ENCODE assay signal across 28 cellular contexts in the genomic region with DNA sequence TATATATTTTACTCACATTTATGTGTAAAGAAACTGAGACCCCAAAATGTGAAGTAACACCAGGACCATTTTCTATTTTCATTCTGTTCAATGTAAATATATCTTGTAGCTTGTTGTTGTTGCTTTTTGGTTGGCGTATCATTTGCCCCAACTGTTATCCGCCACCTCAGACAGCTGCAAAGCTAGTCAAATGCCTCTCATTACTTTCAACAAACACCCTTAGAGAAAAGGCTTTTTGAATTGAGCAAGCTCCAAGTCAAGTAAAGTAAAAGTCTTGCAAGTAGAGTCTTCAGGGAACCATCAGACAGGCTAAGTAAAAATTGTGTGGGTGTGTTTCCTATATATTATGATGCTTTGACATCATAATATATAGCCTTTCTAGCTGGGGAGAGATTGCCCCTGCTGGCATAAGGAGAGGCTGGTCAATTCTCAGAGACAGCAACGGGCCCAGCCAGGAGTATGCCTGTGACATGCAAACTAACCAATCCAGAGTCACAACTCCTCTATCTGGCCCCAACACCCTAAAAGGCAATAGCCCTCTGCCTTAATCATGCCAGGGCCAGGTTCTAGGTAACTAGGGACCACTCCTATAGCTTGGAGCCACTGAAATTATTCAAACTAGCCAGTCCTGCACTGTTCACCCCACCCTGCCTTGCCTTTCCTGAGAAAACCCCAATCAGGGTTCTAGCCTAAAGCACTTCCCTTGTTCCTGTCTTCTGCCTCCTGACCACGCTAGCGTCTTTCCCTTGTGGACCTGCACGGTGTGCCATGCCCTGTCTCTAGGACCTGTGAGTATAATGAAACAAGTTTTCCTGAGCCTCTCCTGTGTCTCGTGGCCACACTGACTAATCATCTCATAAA.
DNase-seq lines count a peak whose midpoint lies in the region; ATAC-seq, FAIRE-seq and TF ChIP-seq lines count a peak whose summit lies in the region.
"Had no signal": no experiment of that assay in that cellular context is flagged by ENCODE, and none has a peak within 500 bp of the region (broad histone marks: within the 10 kb centered on the region; RNA-seq: fewer than 3 reads in every experiment).

No MANE protein-coding gene starts in this region.

- H3K9ac ChIP-seq in PC-3 (ENCODE audit: low read length): no peak overlapping the region
- no peak overlapping the region for H3K9ac ChIP-seq in H1 (replicated peaks in 1 of 4; ENCODE audit: extremely low read depth in 1 of 4, low read depth in 3 of 4, low read length in 3 of 4)
- H3K9ac ChIP-seq: BLaER1, parathyroid adenoma had no signal

- CTCF ChIA-PET in PC-3 (lab: Charles Lee) (no interaction called here), H1 (lab: Charles Lee; ENCODE audit: partially characterized antibody) (interaction anchor here (0.6 to 1.3 kb wide), 4 partner anchors 37 to 1528 kb away, joined by 3 read pairs; no protein-coding TSS in a partner anchor)

- peaks cover 5% of the 10 kb centered on the region for H3K9me3 Mint-ChIP-seq in nephron
- H3K9me3 Mint-ChIP-seq: activated CD4-positive, alpha-beta memory T cell treated with anti-CD3 and anti-CD28 coated beads for 36 hours; activated naive CD4-positive, alpha-beta T cell treated with anti-CD3 and anti-CD28 coated beads, Interleukin-2, amount 10 ng/mL, durations not matched to agents 7 days and 5 days; stimulated activated memory B cell treated with anti-CD40 and anti-IgM and Interleukin-4, amounts not matched to agents 10 μg/mL and 1 μg/mL and 100 μg/mL, for 72 hours had no signal

- H3K4me1 ChIP-seq in PC-3 (ENCODE audit: insufficient read depth, low read length) (peaks cover 19% of the 10 kb centered on the region), H1 (replicated peaks in 1 of 4; ENCODE audit: control insufficient read depth in 3 of 4, insufficient read depth in 4 of 4, low read length in 3 of 4) (peaks cover 0 to 2% (median under 1%) of the 10 kb centered on the region in 4 experiments; a peak in 2 of 7 replicates)
- H3K4me1 ChIP-seq: left lung, parathyroid adenoma, suprapubic skin had no signal

- no TSS peak for BruUV-seq in PC-3 (replicated peaks; lab: Mats Ljungman, UMichigan)

- WGBS in H1 (ENCODE audit: extremely low coverage in 1 of 2, insufficient coverage in 1 of 2, insufficient read length in 1 of 2, insufficient replicate concordance in 2 of 2, low coverage in 1 of 2, low lambda C conversion rate in 2 of 2, missing lambda C conversion rate in 1 of 2), 2 experiments: 79% methylated on average over 7 of the region's 7 CpGs; no CpG with 5 or more reads in 1 of the 2 experiments

- no peak overlapping the region for H4K91ac ChIP-seq in H1 (replicated peaks; ENCODE audit: insufficient read length, low read length)

- no peak for TF ChIP-seq CTCF in PC-3 (conservative IDR thresholded peaks at IDR 0.05; ENCODE audit: low read depth, low read length)
- TF ChIP-seq CTCF in H1 (IDR thresholded peaks at IDR 0.05; ENCODE audit: control extremely low read depth in 1 of 3, insufficient read depth in 1 of 3, low read depth in 1 of 3, low read length in 3 of 3): no peak
- no peak for TF ChIP-seq CTCF in nephron (IDR thresholded peaks at IDR 0.05; ENCODE audit: unreplicated experiment in 3 of 3)

- no peaks in the 10 kb centered on the region for H3F3A ChIP-seq in PC-3 (ENCODE audit: low read length, unreplicated experiment)

- no peak overlapping the region for H3K4me3 ChIP-seq in PC-3 (ENCODE audit: low read length)
- H3K4me3 ChIP-seq in H1 (ENCODE audit: extremely low read depth in 1 of 4, insufficient read depth in 2 of 4, low read depth in 3 of 4, low read length in 4 of 4): no peak overlapping the region
- H3K4me3 ChIP-seq: BLaER1, left lung, suprapubic skin had no signal

- no peak overlapping the region for H3K56ac ChIP-seq in H1 (replicated peaks; ENCODE audit: insufficient read length, low read depth, low read length)

- no peak for FAIRE-seq in H1 (lab: Jason Lieb, UNC)
- FAIRE-seq: endometrium had no signal

- no peak overlapping the region for H2BK20ac ChIP-seq in H1 (ENCODE audit: low read length)

- no peak for TF ChIP-seq EP300 in H1 (IDR thresholded peaks at IDR 0.05; ENCODE audit: borderline replicate concordance in 1 of 2, low read depth in 2 of 2, low read length in 2 of 2)

- H3K9me2 ChIP-seq in PC-3 (replicated peaks; ENCODE audit: low read length): no peaks in the 10 kb centered on the region

- H2BK15ac ChIP-seq in H1 (ENCODE audit: low read length): no peak overlapping the region

- no peak overlapping the region for H2BK12ac ChIP-seq in H1 (ENCODE audit: low read depth, low read length)

- ATAC-seq in PC-3: peak; percentile 41; the same call in 1 of the 2 replicates
- ATAC-seq: stimulated activated memory B cell treated with anti-CD40 and anti-IgM and Interleukin-4, amounts not matched to agents 10 μg/mL and 1 μg/mL and 100 μg/mL, for 72 hours had no signal

- intact Hi-C loops in PC-3 (cut with micrococcal nuclease): no loop called here

- H3K4me3 Mint-ChIP-seq in nephron: no peak overlapping the region
- H3K4me3 Mint-ChIP-seq: activated CD4-positive, alpha-beta memory T cell treated with anti-CD3 and anti-CD28 coated beads for 36 hours; activated naive CD4-positive, alpha-beta T cell treated with anti-CD3 and anti-CD28 coated beads, Interleukin-2, amount 10 ng/mL, durations not matched to agents 7 days and 5 days; stimulated activated memory B cell treated with anti-CD40 and anti-IgM and Interleukin-4, amounts not matched to agents 10 μg/mL and 1 μg/mL and 100 μg/mL, for 72 hours had no signal

- no peaks in the 10 kb centered on the region for H3K23me2 ChIP-seq in H1 (ENCODE audit: low read depth, low read length)

- no peak overlapping the region for H3K18ac ChIP-seq in H1 (ENCODE audit: extremely low read depth, low read length)

- H4K20me1 ChIP-seq in PC-3 (ENCODE audit: low read length) (no peaks in the 10 kb centered on the region), H1 (replicated peaks in 1 of 2; ENCODE audit: control insufficient read depth in 1 of 2, insufficient read depth in 2 of 2, low read length in 2 of 2) (peaks cover 0 to 2% of the 10 kb centered on the region in 2 experiments)
- H4K20me1 ChIP-seq: BLaER1 had no signal

- H3K27ac Mint-ChIP-seq in nephron: peak overlapping the region in 2 of 3 experiments; percentile 48 to 57
- H3K27ac Mint-ChIP-seq: activated CD4-positive, alpha-beta memory T cell treated with anti-CD3 and anti-CD28 coated beads for 36 hours; activated naive CD4-positive, alpha-beta T cell treated with anti-CD3 and anti-CD28 coated beads, Interleukin-2, amount 10 ng/mL, durations not matched to agents 7 days and 5 days; stimulated activated memory B cell treated with anti-CD40 and anti-IgM and Interleukin-4, amounts not matched to agents 10 μg/mL and 1 μg/mL and 100 μg/mL, for 72 hours had no signal

- H2BK5ac ChIP-seq in H1 (ENCODE audit: low read depth, low read length): no peak overlapping the region

- POLR2A ChIA-PET in PC-3 (lab: Charles Lee; ENCODE audit: unreplicated experiment): no interaction called here
- POLR2A ChIA-PET in H1 (lab: Charles Lee; ENCODE audit: partially characterized antibody): no interaction called here

- DNase-seq in EH (ENCODE audit: low read depth): peak; percentile 70
- no peak for DNase-seq in PC-3
- no peak for DNase-seq in H1 (ENCODE audit: low read depth in 1 of 2, low spot score in 2 of 2)
- DNase-seq in amygdala (lab: John Stamatoyannopoulos, UW): no peak
- DNase-seq in NCI-H1436 treated with DMSO at 0.1 percent for 48 hours (lab: John Stamatoyannopoulos, UW): no peak
- no peak for DNase-seq in NCI-H446 (lab: John Stamatoyannopoulos, UW)
- no peak for DNase-seq in substantia nigra (lab: John Stamatoyannopoulos, UW)
- DNase-seq: activated CD4-positive, alpha-beta memory T cell treated with anti-CD3 and anti-CD28 coated beads for 36 hours; activated CD4-positive, CD25-positive, alpha-beta regulatory T cell treated with anti-CD3 and anti-CD28 coated beads, Interleukin-2, amount 50 U/mL, for 72 hours; activated CD8-positive, alpha-beta memory T cell treated with anti-CD3 and anti-CD28 coated beads, Interleukin-2, amount 50 U/mL, for 4 hours; activated naive CD4-positive, alpha-beta T cell treated with anti-CD3 and anti-CD28 coated beads, Interleukin-2, amount 10 ng/mL, durations not matched to agents 7 days and 5 days; central memory CD4-positive, alpha-beta T cell; dermis blood vessel endothelial cell; DMS53; GF-D8; left lung; NCI-H1092 treated with DMSO at 0.1 percent for 48 hours; NCI-H1930; NCI-H526; NK-92 treated with Interleukin-12 subunit alpha and Interleukin-12 subunit beta, amount 100 ng/mL, for 24 hours; stimulated activated CD4-positive, alpha-beta T cell treated with anti-CD3 and anti-CD28 coated beads, Interleukin-4, amount 100 ng/mL, for 4 hours had no signal

- H2AFZ ChIP-seq in PC-3 (ENCODE audit: low read length) (no peak overlapping the region), H1 (ENCODE audit: low read length) (no peak overlapping the region)
- H2AFZ ChIP-seq: parathyroid adenoma had no signal

- H3K27me3 Mint-ChIP-seq in nephron (ENCODE audit: low read depth): no peaks in the 10 kb centered on the region
- H3K27me3 Mint-ChIP-seq: activated CD4-positive, alpha-beta memory T cell treated with anti-CD3 and anti-CD28 coated beads for 36 hours; activated naive CD4-positive, alpha-beta T cell treated with anti-CD3 and anti-CD28 coated beads, Interleukin-2, amount 10 ng/mL, durations not matched to agents 7 days and 5 days; stimulated activated memory B cell treated with anti-CD40 and anti-IgM and Interleukin-4, amounts not matched to agents 10 μg/mL and 1 μg/mL and 100 μg/mL, for 72 hours had no signal

- no peak overlapping the region for H2BK120ac ChIP-seq in H1 (replicated peaks; ENCODE audit: low read depth, low read length)

- no peaks in the 10 kb centered on the region for H3K79me2 ChIP-seq in PC-3 (ENCODE audit: low read length)
- no peaks in the 10 kb centered on the region for H3K79me2 ChIP-seq in H1 (ENCODE audit: control insufficient read depth in 1 of 2, insufficient read depth in 2 of 2, low read length in 2 of 2)
- H3K79me2 ChIP-seq: parathyroid adenoma had no signal

- H3K36me3 ChIP-seq in PC-3 (ENCODE audit: low read depth, low read length) (peaks cover 29% of the 10 kb centered on the region; the same call in 1 of the 2 replicates), H1 (ENCODE audit: control insufficient read depth in 2 of 4, insufficient read depth in 4 of 4, low read length in 3 of 4) (peaks cover 0 to 8% (median 4%) of the 10 kb centered on the region in 4 experiments; a peak in 3 of 8 replicates)

- TF ChIP-seq RAD21 in H1 (IDR thresholded peaks at IDR 0.05 in 1 of 2, conservative IDR thresholded peaks at IDR 0.05 in 1 of 2; ENCODE audit: low read depth in 2 of 2, low read length in 2 of 2): 0 out of 4 replicates have a peak, but pooled peaks of 1 of the 2 experiments have one; percentile 3

- H3K4me2 ChIP-seq in PC-3 (ENCODE audit: low read length) (no peak overlapping the region), H1 (ENCODE audit: insufficient read depth in 1 of 2, low read depth in 2 of 2, low read length in 2 of 2) (no peak overlapping the region)
- H3K4me2 ChIP-seq: BLaER1 had no signal

- no peak overlapping the region for H4K8ac ChIP-seq in H1 (ENCODE audit: extremely low read depth, insufficient read depth, low read length)

- no peak overlapping the region for H3K14ac ChIP-seq in H1 (ENCODE audit: insufficient read length)

- H3K27me3 ChIP-seq in PC-3 (ENCODE audit: low read length): no peaks in the 10 kb centered on the region
- no peaks in the 10 kb centered on the region for H3K27me3 ChIP-seq in H1 (replicated peaks in 1 of 4; ENCODE audit: control insufficient read depth in 3 of 4, extremely low read depth in 1 of 4, insufficient read depth in 3 of 4, low read length in 3 of 4)
- H3K27me3 ChIP-seq: BLaER1, left lung, suprapubic skin had no signal

- H3K4me1 Mint-ChIP-seq in nephron: peaks cover 29% of the 10 kb centered on the region
- H3K4me1 Mint-ChIP-seq: activated naive CD4-positive, alpha-beta T cell treated with anti-CD3 and anti-CD28 coated beads, Interleukin-2, amount 10 ng/mL, durations not matched to agents 7 days and 5 days had no signal

- peaks cover 29% of the 10 kb centered on the region for H3K36me3 Mint-ChIP-seq in nephron (ENCODE audit: low read depth)

- H3K27ac ChIP-seq in PC-3 (ENCODE audit: low read length) (no peak overlapping the region), H1 (ENCODE audit: low read depth, low read length) (no peak overlapping the region), substantia nigra (ENCODE audit: low read depth, low read length, poor library complexity, severe bottlenecking) (no peak overlapping the region)
- H3K27ac ChIP-seq: BLaER1, HL-60, parathyroid adenoma, suprapubic skin had no signal

- no peaks in the 10 kb centered on the region for H3K9me3 ChIP-seq in PC-3 (ENCODE audit: low read length)
- no peaks in the 10 kb centered on the region for H3K9me3 ChIP-seq in H1 (ENCODE audit: insufficient read depth in 2 of 2, low read depth in 1 of 2, low read length in 1 of 2)
- H3K9me3 ChIP-seq: left lung, suprapubic skin had no signal

- H3K4ac ChIP-seq in H1 (replicated peaks; ENCODE audit: insufficient read length, low read depth, low read length): no peak overlapping the region

- TF ChIP-seq POLR2A in H1 (IDR thresholded peaks at IDR 0.05; ENCODE audit: control extremely low read depth in 1 of 2, low read depth in 2 of 2, low read length in 2 of 2): no peak

- H4K5ac ChIP-seq in H1 (ENCODE audit: insufficient read length, low read depth, low read length): no peak overlapping the region

- H3K23ac ChIP-seq in H1 (ENCODE audit: insufficient read length): no peak overlapping the region

- no peaks in the 10 kb centered on the region for H3K79me1 ChIP-seq in H1 (ENCODE audit: low read depth, low read length)

- no peak overlapping the region for H2AK5ac ChIP-seq in H1 (ENCODE audit: low read depth, low read length)
